8 cellular contexts compared by ENCODE assay signal in genomic region chr1:148389027-148389339, GRCh38.
DNase-seq lines count a peak whose midpoint lies in the region; ATAC-seq and TF ChIP-seq lines count a peak whose summit lies in the region.

No MANE protein-coding gene starts in this region.

- DNase-seq in activated naive CD4-positive, alpha-beta T cell treated with anti-CD3 and anti-CD28 coated beads, Interleukin-2, amount 50 U/mL, for 16 hours: no peak
- no peak for DNase-seq in mammary epithelial cell
- no peak for DNase-seq in mesothelial cell of epicardium (ENCODE audit: low spot score in 2 of 2, unreplicated experiment in 2 of 2)
- no peak for DNase-seq in upper lobe of right lung
- no peak for DNase-seq in effector CD8-positive, alpha-beta T cell (lab: John Stamatoyannopoulos, UW)
- DNase-seq in GOT3 (lab: John Stamatoyannopoulos, UW): no peak

- CTCF ChIA-PET in mammary epithelial cell (lab: Charles Lee; ENCODE audit: low non-redundant PET): interaction anchor here (0.7 kb wide), 1 partner anchor 43 kb away, joined by 3 read pairs; no protein-coding TSS in a partner anchor

- peak overlapping the region; percentile 94 for H3K4me3 Mint-ChIP-seq in activated naive CD4-positive, alpha-beta T cell treated with anti-CD3 and anti-CD28 coated beads, Interleukin-2, amount 50 U/mL, for 24 hours
- peak overlapping the region; percentile 81 for H3K4me3 Mint-ChIP-seq in mesothelial cell of epicardium

- H3K36me3 ChIP-seq in mammary epithelial cell (ENCODE audit: insufficient read depth, low read length) (no peaks in the 10 kb centered on the region), upper lobe of right lung (no peaks in the 10 kb centered on the region)

- H3K27ac ChIP-seq in mammary epithelial cell (ENCODE audit: insufficient read depth, low read depth, low read length) (peak overlapping the region; percentile 86), upper lobe of right lung (peak overlapping the region; percentile 96)

- intact Hi-C loops in mammary epithelial cell (cut with micrococcal nuclease): loop anchor here (2.0 to 5.0 kb wide), 2 partner anchors 57 to 126 kb away; no protein-coding TSS in a partner anchor
- intact Hi-C loops in upper lobe of right lung (cut with DNase I): no loop called here

- H3K4me3 ChIP-seq in mammary epithelial cell (replicated peaks in 1 of 3; ENCODE audit: insufficient read depth in 1 of 3, low read depth in 2 of 3, low read length in 3 of 3) (peak overlapping the region; percentile 0 to 58 (median 18)), upper lobe of right lung (peak overlapping the region; percentile 63)

- H3K27me3 ChIP-seq in mammary epithelial cell (ENCODE audit: insufficient read depth, low read length) (no peaks in the 10 kb centered on the region), upper lobe of right lung (no peaks in the 10 kb centered on the region)

- TSS peak; percentile 95 for BruUV-seq in mammary epithelial cell (replicated peaks; lab: Mats Ljungman, UMichigan)

- peaks cover 52% of the 10 kb centered on the region for H3K4me1 Mint-ChIP-seq in activated naive CD4-positive, alpha-beta T cell treated with anti-CD3 and anti-CD28 coated beads, Interleukin-2, amount 50 U/mL, for 24 hours
- H3K4me1 Mint-ChIP-seq in mesothelial cell of epicardium: peaks cover 15% of the 10 kb centered on the region

- dilution Hi-C loops in mammary epithelial cell (cut with HindIII; ENCODE audit: low sequenced_read_pairs): no loop called here

- H2AFZ ChIP-seq in mammary epithelial cell (ENCODE audit: low read depth, low read length): peak overlapping the region; percentile 80

- H3K4me2 ChIP-seq in mammary epithelial cell (ENCODE audit: insufficient read depth, low read depth, low read length): peak overlapping the region; percentile 71

- in situ Hi-C loops in mammary epithelial cell (cut with MboI; ENCODE audit: low sequenced_read_pairs in 2 of 2): no loop called here

- H3K9ac ChIP-seq in mammary epithelial cell (ENCODE audit: insufficient read depth, low read length): no peak overlapping the region

- H3K9me3 ChIP-seq in mammary epithelial cell (replicated peaks; ENCODE audit: insufficient read depth, low read length) (no peaks in the 10 kb centered on the region), upper lobe of right lung (no peaks in the 10 kb centered on the region)

- H3K4me1 ChIP-seq in mammary epithelial cell (ENCODE audit: insufficient read depth, low read length) (peaks cover 4% of the 10 kb centered on the region), upper lobe of right lung (no peaks in the 10 kb centered on the region)

- no peak for TF ChIP-seq CTCF in mammary epithelial cell (conservative IDR thresholded peaks at IDR 0.05 in 1 of 2, IDR thresholded peaks at IDR 0.05 in 1 of 2; ENCODE audit: extremely low read depth in 1 of 2, insufficient read depth in 1 of 2, low read depth in 1 of 2, low read length in 2 of 2)
- no peak for TF ChIP-seq CTCF in mesothelial cell of epicardium (IDR thresholded peaks at IDR 0.05; ENCODE audit: unreplicated experiment)
- TF ChIP-seq CTCF in upper lobe of right lung (IDR thresholded peaks at IDR 0.05): no peak

- H3K9me3 Mint-ChIP-seq in activated naive CD4-positive, alpha-beta T cell treated with anti-CD3 and anti-CD28 coated beads, Interleukin-2, amount 50 U/mL, for 24 hours: no peaks in the 10 kb centered on the region
- no peaks in the 10 kb centered on the region for H3K9me3 Mint-ChIP-seq in mesothelial cell of epicardium

- H4K20me1 ChIP-seq in mammary epithelial cell (ENCODE audit: insufficient read depth, low read length): no peaks in the 10 kb centered on the region

- no peaks in the 10 kb centered on the region for H3K36me3 Mint-ChIP-seq in activated naive CD4-positive, alpha-beta T cell treated with anti-CD3 and anti-CD28 coated beads, Interleukin-2, amount 50 U/mL, for 24 hours
- no peaks in the 10 kb centered on the region for H3K36me3 Mint-ChIP-seq in mesothelial cell of epicardium

- peak overlapping the region; percentile 100 for H3K27ac Mint-ChIP-seq in activated naive CD4-positive, alpha-beta T cell treated with anti-CD3 and anti-CD28 coated beads, Interleukin-2, amount 50 U/mL, for 24 hours
- H3K27ac Mint-ChIP-seq in mesothelial cell of epicardium: peak overlapping the region; percentile 99

- H3K27me3 Mint-ChIP-seq in activated naive CD4-positive, alpha-beta T cell treated with anti-CD3 and anti-CD28 coated beads, Interleukin-2, amount 50 U/mL, for 24 hours: no peaks in the 10 kb centered on the region
- H3K27me3 Mint-ChIP-seq in mesothelial cell of epicardium (ENCODE audit: low read depth): peaks cover 6% of the 10 kb centered on the region

- no peaks in the 10 kb centered on the region for H3K79me2 ChIP-seq in mammary epithelial cell (ENCODE audit: insufficient read depth, low read length)

- 28% methylated on average over 6 of the region's 6 CpGs for WGBS in mammary epithelial cell (ENCODE audit: low coverage, missing lambda C conversion rate)

- ATAC-seq in upper lobe of right lung (no peak), HG03097 (IDR thresholded peaks at IDR 0.05; ENCODE audit: low FRiP score, unreplicated experiment) (no peak)
